In genomic region chr17:19354748-19355147, GRCh38 we compare ENCODE assay signal across 21 cellular contexts. TPM values are rescaled to one million over a fixed set of nuclear protein-coding genes. Genes with fewer than 3 reads are reported as not detected.
"Had no signal": no experiment of that assay in that cellular context is flagged by ENCODE, and none has a peak within 500 bp of the region (broad histone marks: within the 10 kb centered on the region; RNA-seq: fewer than 3 reads in every experiment).

No MANE protein-coding gene starts in this region.

- H3K9me3 ChIP-seq: testis, tibial nerve, upper lobe of right lung, vagina had no signal

- H3K36me3 ChIP-seq: upper lobe of right lung, vagina had no signal

- H3K4me3 Mint-ChIP-seq: naive B cell; nephron; stimulated activated naive B cell treated with anti-CD40 and anti-IgM and Interleukin-4, amounts not matched to agents 10 μg/mL and 1 μg/mL and 100 μg/mL, for 72 hours; stimulated activated naive CD8-positive, alpha-beta T cell treated with anti-CD3 and anti-CD28 coated beads, Interleukin-15, amount 100 ng/mL, for 72 hours had no signal

- H3K4me1 Mint-ChIP-seq: naive B cell; stimulated activated naive B cell treated with anti-CD40 and anti-IgM and Interleukin-4, amounts not matched to agents 10 μg/mL and 1 μg/mL and 100 μg/mL, for 72 hours; stimulated activated naive CD8-positive, alpha-beta T cell treated with anti-CD3 and anti-CD28 coated beads, Interleukin-15, amount 100 ng/mL, for 72 hours had no signal

- H3K27ac ChIP-seq: hepatocyte, parathyroid adenoma, testis, tibial nerve, upper lobe of right lung, vagina had no signal

- ATAC-seq: left colon; left ventricle myocardium superior; sciatic nerve; stimulated activated naive B cell treated with anti-CD40 and anti-IgM and Interleukin-4, amounts not matched to agents 10 μg/mL and 1 μg/mL and 100 μg/mL, for 72 hours; stimulated activated naive CD8-positive, alpha-beta T cell treated with anti-CD3 and anti-CD28 coated beads, Interleukin-15, amount 100 ng/mL, for 72 hours; upper lobe of right lung had no signal

- H3K4me2 ChIP-seq: hepatocyte had no signal

- H3K9me3 Mint-ChIP-seq: naive B cell; nephron; stimulated activated naive B cell treated with anti-CD40 and anti-IgM and Interleukin-4, amounts not matched to agents 10 μg/mL and 1 μg/mL and 100 μg/mL, for 72 hours; stimulated activated naive CD8-positive, alpha-beta T cell treated with anti-CD3 and anti-CD28 coated beads, Interleukin-15, amount 100 ng/mL, for 72 hours had no signal

- DNase-seq: erythroblast; left colon; left ventricle myocardium superior; midbrain; naive B cell; occipital lobe; stimulated activated CD4-positive, alpha-beta T cell treated with anti-CD3 and anti-CD28 coated beads, Interleukin-2, amount 100 ng/mL, for 24 hours; stimulated activated CD4-positive, alpha-beta T cell treated with anti-CD3 and anti-CD28 coated beads, Interleukin-4, amount 100 ng/mL, for 4 hours; stimulated activated naive B cell treated with anti-CD40 and anti-IgM and Interleukin-4, amounts not matched to agents 10 μg/mL and 1 μg/mL and 100 μg/mL, for 72 hours; stimulated activated naive CD8-positive, alpha-beta T cell treated with anti-CD3 and anti-CD28 coated beads, Interleukin-15, amount 100 ng/mL, for 72 hours; testis; upper lobe of right lung had no signal

- H3K36me3 Mint-ChIP-seq: naive B cell; stimulated activated naive B cell treated with anti-CD40 and anti-IgM and Interleukin-4, amounts not matched to agents 10 μg/mL and 1 μg/mL and 100 μg/mL, for 72 hours had no signal

- H3K27ac Mint-ChIP-seq: stimulated activated naive B cell treated with anti-CD40 and anti-IgM and Interleukin-4, amounts not matched to agents 10 μg/mL and 1 μg/mL and 100 μg/mL, for 72 hours; stimulated activated naive CD8-positive, alpha-beta T cell treated with anti-CD3 and anti-CD28 coated beads, Interleukin-15, amount 100 ng/mL, for 72 hours had no signal

- H3K4me3 ChIP-seq: hepatocyte, lung, testis, tibial nerve, upper lobe of right lung, vagina had no signal

- H3K4me1 ChIP-seq: parathyroid adenoma, testis, tibial nerve, upper lobe of right lung had no signal

RNA-seq across cellular contexts. Expression of gene MFAP4, which starts 32.2 kb away (rescaled TPM):
- total RNA-seq: dermis blood vessel endothelial cell, pulmonary artery endothelial cell had no signal
